In the genomic region with DNA sequence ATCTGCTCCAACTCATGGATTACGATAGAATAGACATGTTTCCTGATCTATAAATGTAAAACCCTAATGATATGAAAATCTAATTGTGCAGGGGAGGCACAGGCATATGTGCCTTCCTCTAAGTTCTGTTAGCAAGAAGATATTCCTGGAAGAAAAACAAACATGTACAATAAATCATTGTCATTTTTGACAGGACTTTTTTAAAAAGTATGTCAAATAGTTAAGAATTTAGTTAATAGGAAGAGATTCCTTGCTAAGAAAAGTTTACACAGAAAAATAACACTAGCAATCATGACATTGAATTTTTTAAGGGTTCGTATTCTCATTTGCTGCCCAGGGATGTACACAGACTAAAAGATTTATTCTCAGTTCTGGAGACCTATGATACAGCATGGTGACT, we compare ENCODE assay signal across 1 cellular context.
TF ChIP-seq lines count a peak whose summit lies in the region.

No MANE protein-coding gene starts in this region.

TF ChIP-seq in SK-N-SH treated with all-trans-retinoic acid at 6 μM for 48 hours, 23 proteins besides CTCF, POLR2A, EP300 and RAD21 (continued from another document):
- TF ChIP-seq ZC3H10 (CRISPR knock-in tag; IDR thresholded peaks at IDR 0.05) (no peak), ESRRG (CRISPR knock-in tag; IDR thresholded peaks at IDR 0.05) (no peak), TOX (CRISPR knock-in tag; IDR thresholded peaks at IDR 0.05; ENCODE audit: borderline replicate concordance) (no peak), TCF4 (CRISPR knock-in tag; IDR thresholded peaks at IDR 0.05; ENCODE audit: borderline replicate concordance) (no peak)
- TF ChIP-seq, protein P1, sequence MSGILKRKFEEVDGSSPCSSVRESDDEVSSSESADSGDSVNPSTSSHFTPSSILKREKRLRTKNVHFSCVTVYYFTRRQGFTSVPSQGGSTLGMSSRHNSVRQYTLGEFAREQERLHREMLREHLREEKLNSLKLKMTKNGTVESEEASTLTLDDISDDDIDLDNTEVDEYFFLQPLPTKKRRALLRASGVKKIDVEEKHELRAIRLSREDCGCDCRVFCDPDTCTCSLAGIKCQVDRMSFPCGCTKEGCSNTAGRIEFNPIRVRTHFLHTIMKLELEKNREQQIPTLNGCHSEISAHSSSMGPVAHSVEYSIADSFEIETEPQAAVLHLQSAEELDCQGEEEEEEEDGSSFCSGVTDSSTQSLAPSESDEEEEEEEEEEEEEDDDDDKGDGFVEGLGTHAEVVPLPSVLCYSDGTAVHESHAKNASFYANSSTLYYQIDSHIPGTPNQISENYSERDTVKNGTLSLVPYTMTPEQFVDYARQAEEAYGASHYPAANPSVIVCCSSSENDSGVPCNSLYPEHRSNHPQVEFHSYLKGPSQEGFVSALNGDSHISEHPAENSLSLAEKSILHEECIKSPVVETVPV (CRISPR knock-in tag; IDR thresholded peaks at IDR 0.05): no peak
